In the genomic region with DNA sequence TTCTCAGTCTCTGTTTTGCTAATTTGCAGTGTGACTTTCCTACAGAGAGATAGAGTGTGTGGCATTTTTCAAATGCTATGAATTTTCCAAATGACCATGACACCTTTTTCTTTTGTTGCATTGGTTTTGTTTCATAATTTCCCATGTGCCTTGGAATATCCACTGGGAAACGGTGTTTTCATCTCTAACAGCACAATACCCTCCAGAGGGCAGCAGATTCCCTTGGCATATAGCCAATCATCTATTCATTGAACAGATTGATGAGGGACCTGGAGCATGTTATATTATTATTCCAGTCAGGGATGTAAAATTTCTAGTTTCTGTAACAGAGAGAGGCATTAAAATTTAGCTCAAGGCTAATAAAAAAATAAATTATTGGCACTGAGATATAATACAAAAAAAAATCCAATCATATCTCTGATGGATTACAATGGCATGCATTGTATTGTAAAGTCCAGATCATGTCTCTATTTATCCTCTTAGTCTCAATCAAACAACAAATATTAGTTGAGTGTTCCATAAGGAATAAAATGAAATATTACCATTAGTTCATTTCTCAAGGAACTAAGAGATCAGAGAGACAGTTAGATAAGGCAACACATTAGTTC, we compare ENCODE assay signal across 8 cellular contexts. TPM values are rescaled to one million over a fixed set of nuclear protein-coding genes. Genes with fewer than 3 reads are reported as not detected.
DNase-seq lines count a peak whose midpoint lies in the region; ATAC-seq and TF ChIP-seq lines count a peak whose summit lies in the region.

No MANE protein-coding gene starts in this region.

- no peak overlapping the region for H3K27ac Mint-ChIP-seq in WTC11

- BruUV-seq in PC-3 (replicated peaks; lab: Mats Ljungman, UMichigan): no TSS peak

- H3K27me3 Mint-ChIP-seq in WTC11 (ENCODE audit: low read depth): no peaks in the 10 kb centered on the region

- peaks cover 4% of the 10 kb centered on the region; the same call in 1 of the 2 replicates for H3K4me1 ChIP-seq in PC-3 (ENCODE audit: insufficient read depth, low read length)

- ATAC-seq in PC-3 (peak; percentile 51), GM18909 (IDR thresholded peaks at IDR 0.05; ENCODE audit: poor library complexity, unreplicated experiment) (no peak), WTC11 (no peak)

- no peak overlapping the region for H3K27ac ChIP-seq in PC-3 (ENCODE audit: low read length)

- H4K20me1 ChIP-seq in PC-3 (ENCODE audit: low read length): no peaks in the 10 kb centered on the region

- CTCF ChIA-PET in PC-3 (lab: Charles Lee) (no interaction called here), WTC11 (lab: Charles Lee) (no interaction called here)

- H2AFZ ChIP-seq in PC-3 (ENCODE audit: low read length): 0 out of 2 replicates have a peak overlapping the region, but pooled peaks have one; percentile 44

- TF ChIP-seq CTCF in AG09319 (IDR thresholded peaks at IDR 0.05; ENCODE audit: low read depth, low read length): peak; percentile 66
- peak; percentile 90 for TF ChIP-seq CTCF in PC-3 (conservative IDR thresholded peaks at IDR 0.05; ENCODE audit: low read depth, low read length)
- peak; percentile 71 for TF ChIP-seq CTCF in retinal pigment epithelial cell (conservative IDR thresholded peaks at IDR 0.05; ENCODE audit: low read depth, low read length)
- TF ChIP-seq CTCF in WTC11 (IDR thresholded peaks at IDR 0.05): no peak; the same call in 1 of the 2 replicates

- no peaks in the 10 kb centered on the region for H3K79me2 ChIP-seq in PC-3 (ENCODE audit: low read length)

- no peaks in the 10 kb centered on the region for H3K27me3 ChIP-seq in PC-3 (ENCODE audit: low read length)

- DNase-seq in AG09319 (ENCODE audit: extremely low read depth, low read depth) (no peak), HT-29 (ENCODE audit: low spot score) (peak; percentile 87), PC-3 (peak; percentile 88), fibroblast of gingiva (ENCODE audit: low read depth) (peak; percentile 53), retinal pigment epithelial cell (ENCODE audit: low read depth) (no peak), ecto neural progenitor cell (ENCODE audit: low spot score) (no peak), WTC11 (ENCODE audit: low spot score) (no peak)

- no peaks in the 10 kb centered on the region for H3K9me2 ChIP-seq in PC-3 (replicated peaks; ENCODE audit: low read length)

- no peaks in the 10 kb centered on the region for H3K36me3 ChIP-seq in PC-3 (ENCODE audit: low read depth, low read length)

- H3K9me3 ChIP-seq in PC-3 (ENCODE audit: low read length): no peaks in the 10 kb centered on the region

- H3F3A ChIP-seq in PC-3 (ENCODE audit: low read length, unreplicated experiment): no peaks in the 10 kb centered on the region

- H3K4me1 Mint-ChIP-seq in WTC11: peaks cover 3% of the 10 kb centered on the region; the same call in 1 of the 2 replicates

- H3K9ac ChIP-seq in PC-3 (ENCODE audit: low read length): no peak overlapping the region

- no peak overlapping the region for H3K4me3 Mint-ChIP-seq in WTC11

- no peaks in the 10 kb centered on the region for H3K36me3 Mint-ChIP-seq in WTC11

- intact Hi-C loops in PC-3 (cut with micrococcal nuclease): loop anchor here (1.0 kb wide), 1 partner anchor 29 kb away; no protein-coding TSS in a partner anchor

- H3K9me3 Mint-ChIP-seq in WTC11: no peaks in the 10 kb centered on the region

- POLR2A ChIA-PET in PC-3 (lab: Charles Lee; ENCODE audit: unreplicated experiment): interaction anchor here (0.6 kb wide), 1 partner anchor 16 kb away, joined by 4 read pairs; no protein-coding TSS in a partner anchor
- POLR2A ChIA-PET in WTC11 (lab: Charles Lee): no interaction called here

- H3K4me2 ChIP-seq in PC-3 (ENCODE audit: low read length): no peak overlapping the region

- H3K4me3 ChIP-seq in PC-3 (ENCODE audit: low read length) (no peak overlapping the region), retinal pigment epithelial cell (ENCODE audit: low read length) (no peak overlapping the region)

TF ChIP-seq in WTC11, 78 proteins besides CTCF, POLR2A, EP300 and RAD21:
- TF ChIP-seq GRHL2 (CRISPR knock-in tag; IDR thresholded peaks at IDR 0.05; ENCODE audit: insufficient replicate concordance, severe bottlenecking) (no peak), SMAD3 (CRISPR knock-in tag; IDR thresholded peaks at IDR 0.05; ENCODE audit: borderline replicate concordance) (no peak)

RNA-seq across cellular contexts. Expression of gene NTN4, which starts 29.6 kb away (rescaled TPM):
- 17.1 and 18.1 TPM in 2 replicates for total RNA-seq in HT-29 (2014; rRNA removed; shearing (Covaris generic))
- 39.6 and 40.3 TPM in 2 replicates for total RNA-seq in PC-3 (2014; rRNA removed)
- total RNA-seq in WTC11 (2021): 1.9 to 2.7 TPM (median 2.1 TPM) in 3 replicates

RNA-seq across cellular contexts. Expression of gene SNRPF, which starts 38.6 kb away (rescaled TPM):
- 29.0 and 32.0 TPM in 2 replicates for total RNA-seq in HT-29 (2014; rRNA removed; shearing (Covaris generic))
- total RNA-seq in PC-3 (2014; rRNA removed) (47.4 and 47.5 TPM in 2 replicates), WTC11 (2021) (70.7 to 75.8 TPM (median 74.9 TPM) in 3 replicates)

Comparison
In these comparisons a context has a peak if more than half of its experiments do, and no peak if none do; other contexts are left out.
1. DNase-seq: peak in HT-29 (single experiment), PC-3 (single experiment) and fibroblast of gingiva (single experiment); none in AG09319 (single experiment), retinal pigment epithelial cell (single experiment), ecto neural progenitor cell (single experiment) and WTC11 (single experiment).